Comparison of ENCODE assay signal across 13 cellular contexts in genomic region chr12:41769810-41770209, GRCh38.
A peak's percentile ranks its signal among the peaks of the same experiment; 100 is the strongest.
DNase-seq lines count a peak whose midpoint lies in the region; ATAC-seq and TF ChIP-seq lines count a peak whose summit lies in the region.
"Had no signal": no experiment of that assay in that cellular context is flagged by ENCODE, and none has a peak within 500 bp of the region (broad histone marks: within the 10 kb centered on the region; RNA-seq: fewer than 3 reads in every experiment).

No MANE protein-coding gene starts in this region.

- no peak overlapping the region for H3K27ac ChIP-seq in esophagus squamous epithelium
- no peak overlapping the region for H3K27ac ChIP-seq in coronary artery
- H3K27ac ChIP-seq: BLaER1 treated with 17β-estradiol and CSF1 and Interleukin-3, amounts not matched to agents 10 nM and 100 nM had no signal

- ATAC-seq in GM18867 (IDR thresholded peaks at IDR 0.05; ENCODE audit: unreplicated experiment) (peak; percentile 92), GM21447 (IDR thresholded peaks at IDR 0.05; ENCODE audit: unreplicated experiment) (peak; percentile 75), HG03045 (IDR thresholded peaks at IDR 0.05; ENCODE audit: unreplicated experiment) (peak; percentile 49)

- H3K36me3 ChIP-seq in esophagus squamous epithelium: no peaks in the 10 kb centered on the region
- H3K36me3 ChIP-seq: BLaER1 treated with 17β-estradiol and CSF1 and Interleukin-3, amounts not matched to agents 10 nM and 100 nM; MG63 had no signal

- TF ChIP-seq CTCF in foreskin fibroblast (IDR thresholded peaks at IDR 0.05; ENCODE audit: low read depth, low read length) (no peak), esophagus squamous epithelium (IDR thresholded peaks at IDR 0.05) (no peak), coronary artery (IDR thresholded peaks at IDR 0.05) (no peak)

- TF ChIP-seq POLR2A in esophagus squamous epithelium (IDR thresholded peaks at IDR 0.05): no peak

- intact Hi-C loops in esophagus squamous epithelium (cut with DNase I): no loop called here

- H3K4me1 ChIP-seq in esophagus squamous epithelium: no peaks in the 10 kb centered on the region
- H3K4me1 ChIP-seq: BLaER1 treated with 17β-estradiol and CSF1 and Interleukin-3, amounts not matched to agents 10 nM and 100 nM had no signal

- no peaks in the 10 kb centered on the region for H3K27me3 ChIP-seq in esophagus squamous epithelium
- H3K27me3 ChIP-seq: BLaER1 treated with 17β-estradiol and CSF1 and Interleukin-3, amounts not matched to agents 10 nM and 100 nM; MG63 had no signal

- H3K9me3 ChIP-seq in esophagus squamous epithelium: no peaks in the 10 kb centered on the region
- H3K9me3 ChIP-seq: BLaER1 treated with 17β-estradiol and CSF1 and Interleukin-3, amounts not matched to agents 10 nM and 100 nM; MG63 had no signal

- H3K4me3 ChIP-seq in foreskin fibroblast (ENCODE audit: low read depth in 1 of 2, low read length in 2 of 2): no peak overlapping the region
- H3K4me3 ChIP-seq in esophagus squamous epithelium: no peak overlapping the region
- H3K4me3 ChIP-seq in coronary artery: no peak overlapping the region
- H3K4me3 ChIP-seq: BLaER1 treated with 17β-estradiol and CSF1 and Interleukin-3, amounts not matched to agents 10 nM and 100 nM; MG63 had no signal

- 39 to 50% methylated on average over 1 of the region's 1 CpG for WGBS in esophagus squamous epithelium, 2 donors

- peak; percentile 39 for DNase-seq in NCI-H2171 (lab: John Stamatoyannopoulos, UW)
- DNase-seq in foreskin fibroblast: no peak
- no peak for DNase-seq in NCI-H345 treated with DMSO at 0.1 percent for 48 hours (lab: John Stamatoyannopoulos, UW; ENCODE audit: unreplicated experiment)
- DNase-seq in esophagus squamous epithelium (lab: John Stamatoyannopoulos, UW): no peak
- no peak for DNase-seq in coronary artery (ENCODE audit: low spot score)
- DNase-seq: MG63; NCI-H524 treated with DMSO at 0.1 percent for 48 hours; stimulated activated CD4-positive, alpha-beta T cell treated with anti-CD3 and anti-CD28 coated beads, Interleukin-4, amount 100 ng/mL, for 1 hour; T-helper 9 cell had no signal
